ENCODE assay signal across 2 cellular contexts in the genomic region with DNA sequence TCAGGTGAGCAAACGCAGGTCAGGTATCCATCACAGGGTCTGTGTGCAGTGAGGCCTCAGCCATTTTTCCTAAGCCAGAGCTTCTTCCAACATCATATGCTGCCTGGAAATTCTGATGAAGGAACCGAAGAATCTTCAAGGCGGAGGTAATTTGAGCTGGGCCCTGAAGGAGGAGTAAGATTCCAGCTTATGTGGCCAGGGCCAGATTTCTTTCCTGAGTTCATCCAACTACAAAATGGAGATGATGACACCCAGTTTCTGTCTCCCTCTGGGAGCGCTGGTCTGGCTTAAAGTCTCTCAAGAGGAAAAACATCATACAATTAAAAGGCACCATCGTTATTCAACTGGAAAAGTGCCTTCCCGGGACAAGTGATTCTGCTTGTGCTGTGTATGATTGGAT.
TF ChIP-seq lines count a peak whose summit lies in the region.

No MANE protein-coding gene starts in this region.

TF ChIP-seq in GM12878, 131 proteins besides CTCF, POLR2A, EP300 and RAD21 (continues in another document):
- TF ChIP-seq, protein P1, sequence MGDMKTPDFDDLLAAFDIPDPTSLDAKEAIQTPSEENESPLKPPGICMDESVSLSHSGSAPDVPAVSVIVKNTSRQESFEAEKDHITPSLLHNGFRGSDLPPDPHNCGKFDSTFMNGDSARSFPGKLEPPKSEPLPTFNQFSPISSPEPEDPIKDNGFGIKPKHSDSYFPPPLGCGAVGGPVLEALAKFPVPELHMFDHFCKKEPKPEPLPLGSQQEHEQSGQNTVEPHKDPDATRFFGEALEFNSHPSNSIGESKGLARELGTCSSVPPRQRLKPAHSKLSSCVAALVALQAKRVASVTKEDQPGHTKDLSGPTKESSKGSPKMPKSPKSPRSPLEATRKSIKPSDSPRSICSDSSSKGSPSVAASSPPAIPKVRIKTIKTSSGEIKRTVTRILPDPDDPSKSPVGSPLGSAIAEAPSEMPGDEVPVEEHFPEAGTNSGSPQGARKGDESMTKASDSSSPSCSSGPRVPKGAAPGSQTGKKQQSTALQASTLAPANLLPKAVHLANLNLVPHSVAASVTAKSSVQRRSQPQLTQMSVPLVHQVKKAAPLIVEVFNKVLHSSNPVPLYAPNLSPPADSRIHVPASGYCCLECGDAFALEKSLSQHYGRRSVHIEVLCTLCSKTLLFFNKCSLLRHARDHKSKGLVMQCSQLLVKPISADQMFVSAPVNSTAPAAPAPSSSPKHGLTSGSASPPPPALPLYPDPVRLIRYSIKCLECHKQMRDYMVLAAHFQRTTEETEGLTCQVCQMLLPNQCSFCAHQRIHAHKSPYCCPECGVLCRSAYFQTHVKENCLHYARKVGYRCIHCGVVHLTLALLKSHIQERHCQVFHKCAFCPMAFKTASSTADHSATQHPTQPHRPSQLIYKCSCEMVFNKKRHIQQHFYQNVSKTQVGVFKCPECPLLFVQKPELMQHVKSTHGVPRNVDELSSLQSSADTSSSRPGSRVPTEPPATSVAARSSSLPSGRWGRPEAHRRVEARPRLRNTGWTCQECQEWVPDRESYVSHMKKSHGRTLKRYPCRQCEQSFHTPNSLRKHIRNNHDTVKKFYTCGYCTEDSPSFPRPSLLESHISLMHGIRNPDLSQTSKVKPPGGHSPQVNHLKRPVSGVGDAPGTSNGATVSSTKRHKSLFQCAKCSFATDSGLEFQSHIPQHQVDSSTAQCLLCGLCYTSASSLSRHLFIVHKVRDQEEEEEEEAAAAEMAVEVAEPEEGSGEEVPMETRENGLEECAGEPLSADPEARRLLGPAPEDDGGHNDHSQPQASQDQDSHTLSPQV (IDR thresholded peaks at IDR 0.05), result no peak
- TF ChIP-seq POLR2AphosphoS2 (IDR thresholded peaks at IDR 0.05; ENCODE audit: low read depth, low read length) (no peak), MEF2B (IDR thresholded peaks at IDR 0.05; ENCODE audit: partially characterized antibody, poor library complexity, severe bottlenecking) (no peak), NBN (IDR thresholded peaks at IDR 0.05) (no peak), BHLHE40 (IDR thresholded peaks at IDR 0.05; ENCODE audit: borderline replicate concordance in 1 of 2, low read depth in 2 of 2, low read length in 1 of 2) (no peak), NFYA (IDR thresholded peaks at IDR 0.05; ENCODE audit: borderline replicate concordance, low read depth, low read length) (no peak), IRF4 (IDR thresholded peaks at IDR 0.05; ENCODE audit: low read depth, low read length) (no peak)
- TF ChIP-seq, protein P2, sequence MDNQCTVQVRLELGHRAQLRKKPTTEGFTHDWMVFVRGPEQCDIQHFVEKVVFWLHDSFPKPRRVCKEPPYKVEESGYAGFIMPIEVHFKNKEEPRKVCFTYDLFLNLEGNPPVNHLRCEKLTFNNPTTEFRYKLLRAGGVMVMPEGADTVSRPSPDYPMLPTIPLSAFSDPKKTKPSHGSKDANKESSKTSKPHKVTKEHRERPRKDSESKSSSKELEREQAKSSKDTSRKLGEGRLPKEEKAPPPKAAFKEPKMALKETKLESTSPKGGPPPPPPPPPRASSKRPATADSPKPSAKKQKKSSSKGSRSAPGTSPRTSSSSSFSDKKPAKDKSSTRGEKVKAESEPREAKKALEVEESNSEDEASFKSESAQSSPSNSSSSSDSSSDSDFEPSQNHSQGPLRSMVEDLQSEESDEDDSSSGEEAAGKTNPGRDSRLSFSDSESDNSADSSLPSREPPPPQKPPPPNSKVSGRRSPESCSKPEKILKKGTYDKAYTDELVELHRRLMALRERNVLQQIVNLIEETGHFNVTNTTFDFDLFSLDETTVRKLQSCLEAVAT (IDR thresholded peaks at IDR 0.05), result no peak
- TF ChIP-seq, protein P3, sequence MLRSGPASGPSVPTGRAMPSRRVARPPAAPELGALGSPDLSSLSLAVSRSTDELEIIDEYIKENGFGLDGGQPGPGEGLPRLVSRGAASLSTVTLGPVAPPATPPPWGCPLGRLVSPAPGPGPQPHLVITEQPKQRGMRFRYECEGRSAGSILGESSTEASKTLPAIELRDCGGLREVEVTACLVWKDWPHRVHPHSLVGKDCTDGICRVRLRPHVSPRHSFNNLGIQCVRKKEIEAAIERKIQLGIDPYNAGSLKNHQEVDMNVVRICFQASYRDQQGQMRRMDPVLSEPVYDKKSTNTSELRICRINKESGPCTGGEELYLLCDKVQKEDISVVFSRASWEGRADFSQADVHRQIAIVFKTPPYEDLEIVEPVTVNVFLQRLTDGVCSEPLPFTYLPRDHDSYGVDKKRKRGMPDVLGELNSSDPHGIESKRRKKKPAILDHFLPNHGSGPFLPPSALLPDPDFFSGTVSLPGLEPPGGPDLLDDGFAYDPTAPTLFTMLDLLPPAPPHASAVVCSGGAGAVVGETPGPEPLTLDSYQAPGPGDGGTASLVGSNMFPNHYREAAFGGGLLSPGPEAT (IDR thresholded peaks at IDR 0.05; ENCODE audit: low read depth), result no peak
- TF ChIP-seq, protein P4, sequence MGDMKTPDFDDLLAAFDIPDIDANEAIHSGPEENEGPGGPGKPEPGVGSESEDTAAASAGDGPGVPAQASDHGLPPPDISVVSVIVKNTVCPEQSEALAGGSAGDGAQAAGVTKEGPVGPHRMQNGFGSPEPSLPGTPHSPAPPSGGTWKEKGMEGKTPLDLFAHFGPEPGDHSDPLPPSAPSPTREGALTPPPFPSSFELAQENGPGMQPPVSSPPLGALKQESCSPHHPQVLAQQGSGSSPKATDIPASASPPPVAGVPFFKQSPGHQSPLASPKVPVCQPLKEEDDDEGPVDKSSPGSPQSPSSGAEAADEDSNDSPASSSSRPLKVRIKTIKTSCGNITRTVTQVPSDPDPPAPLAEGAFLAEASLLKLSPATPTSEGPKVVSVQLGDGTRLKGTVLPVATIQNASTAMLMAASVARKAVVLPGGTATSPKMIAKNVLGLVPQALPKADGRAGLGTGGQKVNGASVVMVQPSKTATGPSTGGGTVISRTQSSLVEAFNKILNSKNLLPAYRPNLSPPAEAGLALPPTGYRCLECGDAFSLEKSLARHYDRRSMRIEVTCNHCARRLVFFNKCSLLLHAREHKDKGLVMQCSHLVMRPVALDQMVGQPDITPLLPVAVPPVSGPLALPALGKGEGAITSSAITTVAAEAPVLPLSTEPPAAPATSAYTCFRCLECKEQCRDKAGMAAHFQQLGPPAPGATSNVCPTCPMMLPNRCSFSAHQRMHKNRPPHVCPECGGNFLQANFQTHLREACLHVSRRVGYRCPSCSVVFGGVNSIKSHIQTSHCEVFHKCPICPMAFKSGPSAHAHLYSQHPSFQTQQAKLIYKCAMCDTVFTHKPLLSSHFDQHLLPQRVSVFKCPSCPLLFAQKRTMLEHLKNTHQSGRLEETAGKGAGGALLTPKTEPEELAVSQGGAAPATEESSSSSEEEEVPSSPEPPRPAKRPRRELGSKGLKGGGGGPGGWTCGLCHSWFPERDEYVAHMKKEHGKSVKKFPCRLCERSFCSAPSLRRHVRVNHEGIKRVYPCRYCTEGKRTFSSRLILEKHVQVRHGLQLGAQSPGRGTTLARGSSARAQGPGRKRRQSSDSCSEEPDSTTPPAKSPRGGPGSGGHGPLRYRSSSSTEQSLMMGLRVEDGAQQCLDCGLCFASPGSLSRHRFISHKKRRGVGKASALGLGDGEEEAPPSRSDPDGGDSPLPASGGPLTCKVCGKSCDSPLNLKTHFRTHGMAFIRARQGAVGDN (IDR thresholded peaks at IDR 0.05), result no peak

TF ChIP-seq in liver, 16 proteins besides CTCF, POLR2A, EP300 and RAD21 (continued from another document):
- TF ChIP-seq, protein P5, sequence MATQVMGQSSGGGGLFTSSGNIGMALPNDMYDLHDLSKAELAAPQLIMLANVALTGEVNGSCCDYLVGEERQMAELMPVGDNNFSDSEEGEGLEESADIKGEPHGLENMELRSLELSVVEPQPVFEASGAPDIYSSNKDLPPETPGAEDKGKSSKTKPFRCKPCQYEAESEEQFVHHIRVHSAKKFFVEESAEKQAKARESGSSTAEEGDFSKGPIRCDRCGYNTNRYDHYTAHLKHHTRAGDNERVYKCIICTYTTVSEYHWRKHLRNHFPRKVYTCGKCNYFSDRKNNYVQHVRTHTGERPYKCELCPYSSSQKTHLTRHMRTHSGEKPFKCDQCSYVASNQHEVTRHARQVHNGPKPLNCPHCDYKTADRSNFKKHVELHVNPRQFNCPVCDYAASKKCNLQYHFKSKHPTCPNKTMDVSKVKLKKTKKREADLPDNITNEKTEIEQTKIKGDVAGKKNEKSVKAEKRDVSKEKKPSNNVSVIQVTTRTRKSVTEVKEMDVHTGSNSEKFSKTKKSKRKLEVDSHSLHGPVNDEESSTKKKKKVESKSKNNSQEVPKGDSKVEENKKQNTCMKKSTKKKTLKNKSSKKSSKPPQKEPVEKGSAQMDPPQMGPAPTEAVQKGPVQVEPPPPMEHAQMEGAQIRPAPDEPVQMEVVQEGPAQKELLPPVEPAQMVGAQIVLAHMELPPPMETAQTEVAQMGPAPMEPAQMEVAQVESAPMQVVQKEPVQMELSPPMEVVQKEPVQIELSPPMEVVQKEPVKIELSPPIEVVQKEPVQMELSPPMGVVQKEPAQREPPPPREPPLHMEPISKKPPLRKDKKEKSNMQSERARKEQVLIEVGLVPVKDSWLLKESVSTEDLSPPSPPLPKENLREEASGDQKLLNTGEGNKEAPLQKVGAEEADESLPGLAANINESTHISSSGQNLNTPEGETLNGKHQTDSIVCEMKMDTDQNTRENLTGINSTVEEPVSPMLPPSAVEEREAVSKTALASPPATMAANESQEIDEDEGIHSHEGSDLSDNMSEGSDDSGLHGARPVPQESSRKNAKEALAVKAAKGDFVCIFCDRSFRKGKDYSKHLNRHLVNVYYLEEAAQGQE (IDR thresholded peaks at IDR 0.05), result no peak
- TF ChIP-seq TAF1 (conservative IDR thresholded peaks at IDR 0.05), result no peak
- TF ChIP-seq, protein P6, sequence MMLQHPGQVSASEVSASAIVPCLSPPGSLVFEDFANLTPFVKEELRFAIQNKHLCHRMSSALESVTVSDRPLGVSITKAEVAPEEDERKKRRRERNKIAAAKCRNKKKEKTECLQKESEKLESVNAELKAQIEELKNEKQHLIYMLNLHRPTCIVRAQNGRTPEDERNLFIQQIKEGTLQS (IDR thresholded peaks at IDR 0.05), result no peak
- TF ChIP-seq, protein P7, sequence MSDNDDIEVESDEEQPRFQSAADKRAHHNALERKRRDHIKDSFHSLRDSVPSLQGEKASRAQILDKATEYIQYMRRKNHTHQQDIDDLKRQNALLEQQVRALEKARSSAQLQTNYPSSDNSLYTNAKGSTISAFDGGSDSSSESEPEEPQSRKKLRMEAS (IDR thresholded peaks at IDR 0.05), result no peak
- TF ChIP-seq GABPA (IDR thresholded peaks at IDR 0.05 in 1 of 2, conservative IDR thresholded peaks at IDR 0.05 in 1 of 2), result no peak
- no peak for TF ChIP-seq YY1 (IDR thresholded peaks at IDR 0.05)
- TF ChIP-seq EGR1 (IDR thresholded peaks at IDR 0.05; ENCODE audit: low read depth in 2 of 2), result no peak
- no peak for TF ChIP-seq NR2F2 (IDR thresholded peaks at IDR 0.05)
- no peak for TF ChIP-seq FOXA1 (IDR thresholded peaks at IDR 0.05)
- TF ChIP-seq RXRA (IDR thresholded peaks at IDR 0.05), result no peak
- no peak for TF ChIP-seq HNF4G (IDR thresholded peaks at IDR 0.05)
- TF ChIP-seq HNF4A (conservative IDR thresholded peaks at IDR 0.05), result no peak
- TF ChIP-seq, protein P8, sequence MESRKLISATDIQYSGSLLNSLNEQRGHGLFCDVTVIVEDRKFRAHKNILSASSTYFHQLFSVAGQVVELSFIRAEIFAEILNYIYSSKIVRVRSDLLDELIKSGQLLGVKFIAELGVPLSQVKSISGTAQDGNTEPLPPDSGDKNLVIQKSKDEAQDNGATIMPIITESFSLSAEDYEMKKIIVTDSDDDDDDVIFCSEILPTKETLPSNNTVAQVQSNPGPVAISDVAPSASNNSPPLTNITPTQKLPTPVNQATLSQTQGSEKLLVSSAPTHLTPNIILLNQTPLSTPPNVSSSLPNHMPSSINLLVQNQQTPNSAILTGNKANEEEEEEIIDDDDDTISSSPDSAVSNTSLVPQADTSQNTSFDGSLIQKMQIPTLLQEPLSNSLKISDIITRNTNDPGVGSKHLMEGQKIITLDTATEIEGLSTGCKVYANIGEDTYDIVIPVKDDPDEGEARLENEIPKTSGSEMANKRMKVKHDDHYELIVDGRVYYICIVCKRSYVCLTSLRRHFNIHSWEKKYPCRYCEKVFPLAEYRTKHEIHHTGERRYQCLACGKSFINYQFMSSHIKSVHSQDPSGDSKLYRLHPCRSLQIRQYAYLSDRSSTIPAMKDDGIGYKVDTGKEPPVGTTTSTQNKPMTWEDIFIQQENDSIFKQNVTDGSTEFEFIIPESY (IDR thresholded peaks at IDR 0.05), result no peak
- TF ChIP-seq SP1 (IDR thresholded peaks at IDR 0.05), result no peak
- no peak for TF ChIP-seq FOXA2 (IDR thresholded peaks at IDR 0.05)
